In the genomic region with DNA sequence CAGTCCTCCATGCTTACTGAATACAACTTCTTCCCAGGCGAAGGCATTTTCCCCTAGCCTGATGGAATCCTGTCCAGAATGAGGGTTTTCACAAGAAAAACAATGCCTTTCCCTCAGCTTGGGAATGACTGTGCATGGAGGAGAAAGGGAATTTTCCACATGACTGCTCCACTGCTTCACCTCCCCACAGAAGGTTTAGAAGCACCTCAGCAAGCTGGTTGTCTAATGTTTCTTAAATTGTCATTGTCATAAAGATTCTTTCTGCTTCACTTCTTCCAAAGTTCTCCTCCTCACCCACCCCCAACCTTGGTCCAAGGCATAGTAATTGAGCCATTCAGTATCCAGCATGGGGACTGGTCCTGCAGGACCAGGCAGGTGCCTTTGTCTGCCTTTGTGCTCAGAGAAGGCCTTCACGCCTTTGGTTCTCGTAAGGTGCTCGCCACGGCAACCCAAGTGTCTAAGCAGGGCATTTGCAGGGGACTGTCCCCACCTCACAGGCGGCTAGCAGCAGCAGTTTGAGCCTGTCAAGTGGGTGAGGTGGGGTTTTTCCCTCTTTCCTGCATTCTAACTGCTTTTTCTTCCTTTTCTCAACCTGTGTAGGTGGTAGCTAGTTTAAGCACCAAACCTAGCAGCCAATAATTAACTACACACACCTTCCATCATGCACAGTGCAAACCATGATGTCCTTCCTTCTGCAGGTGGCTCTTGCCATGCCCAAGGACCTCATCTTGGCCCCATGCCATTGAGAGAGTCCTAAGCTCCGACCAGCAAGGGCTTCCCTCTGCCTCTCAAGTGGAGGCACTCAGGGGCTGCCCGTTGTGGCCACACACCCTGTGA, we compare ENCODE assay signal across 9 cellular contexts.
DNase-seq lines count a peak whose midpoint lies in the region; ATAC-seq lines count a peak whose summit lies in the region.
"Had no signal": no experiment of that assay in that cellular context is flagged by ENCODE, and none has a peak within 500 bp of the region (broad histone marks: within the 10 kb centered on the region; RNA-seq: fewer than 3 reads in every experiment).

No MANE protein-coding gene starts in this region.

- H3K4me1 Mint-ChIP-seq in activated CD4-positive, alpha-beta T cell treated with anti-CD3 and anti-CD28 coated beads, Interleukin-2, amount 10 ng/mL, durations not matched to agents 7 days and 5 days = peaks cover 10% of the 10 kb centered on the region
- H3K4me1 Mint-ChIP-seq in activated T-helper 1 cell treated with anti-CD3 and anti-CD28 coated beads, Interleukin-12 subunit alpha, Interleukin-12 subunit beta, Interleukin-2, Interleukin-4 antibody, amounts not matched to agents 30 ng/mL and 10 ng/mL and 1 ng/mL, durations not matched to agents 14 hours and 24 hours and 36 hours (ENCODE audit: low read depth) = peaks cover 41% of the 10 kb centered on the region

- H3K27ac ChIP-seq in substantia nigra (ENCODE audit: low read depth, low read length, poor library complexity, severe bottlenecking) = no peak overlapping the region
- H3K27ac ChIP-seq: thoracic aorta had no signal

- peaks cover 7% of the 10 kb centered on the region for H3K27me3 Mint-ChIP-seq in activated CD4-positive, alpha-beta T cell treated with anti-CD3 and anti-CD28 coated beads, Interleukin-2, amount 10 ng/mL, durations not matched to agents 7 days and 5 days
- H3K27me3 Mint-ChIP-seq in activated T-helper 1 cell treated with anti-CD3 and anti-CD28 coated beads, Interleukin-12 subunit alpha, Interleukin-12 subunit beta, Interleukin-2, Interleukin-4 antibody, amounts not matched to agents 30 ng/mL and 10 ng/mL and 1 ng/mL, durations not matched to agents 14 hours and 24 hours and 36 hours (ENCODE audit: insufficient read depth) = peaks cover 18% of the 10 kb centered on the region

- DNase-seq in activated CD4-positive, alpha-beta T cell treated with anti-CD3 and anti-CD28 coated beads for 24 hours (ENCODE audit: low read depth in 2 of 2) = peak; percentile 33 to 47
- DNase-seq in activated CD4-positive, alpha-beta T cell treated with anti-CD3 and anti-CD28 coated beads, Interleukin-2, amount 10 ng/mL, durations not matched to agents 7 days and 5 days = no peak
- DNase-seq in activated T-helper 1 cell treated with anti-CD3 and anti-CD28 coated beads, Interleukin-12 subunit alpha, Interleukin-12 subunit beta, Interleukin-2, Interleukin-4 antibody, amounts not matched to agents 30 ng/mL and 10 ng/mL and 1 ng/mL, durations not matched to agents 14 hours and 24 hours and 36 hours (ENCODE audit: low spot score) = no peak
- DNase-seq in stimulated activated CD8-positive, alpha-beta memory T cell treated with anti-CD3 and anti-CD28 coated beads, Interleukin-2, amount 100 ng/mL, for 48 hours (ENCODE audit: low read depth in 2 of 2) = peak; percentile 43 to 48
- no peak for DNase-seq in substantia nigra (lab: John Stamatoyannopoulos, UW)
- DNase-seq in NCI-H1436 treated with DMSO at 0.1 percent for 48 hours (lab: John Stamatoyannopoulos, UW) = no peak

- CTCF ChIA-PET in activated CD4-positive, alpha-beta T cell treated with anti-CD3 and anti-CD28 coated beads, Interleukin-2, amount 10 ng/mL, durations not matched to agents 7 days and 5 days (lab: Charles Lee) = interaction anchor here (1.2 to 2.8 kb wide), 2 partner anchors 11 to 130 kb away, joined by 3 to 9 read pairs; no protein-coding TSS in a partner anchor

- no peak overlapping the region for H3K27ac Mint-ChIP-seq in activated CD4-positive, alpha-beta T cell treated with anti-CD3 and anti-CD28 coated beads, Interleukin-2, amount 10 ng/mL, durations not matched to agents 7 days and 5 days
- H3K27ac Mint-ChIP-seq in activated T-helper 1 cell treated with anti-CD3 and anti-CD28 coated beads, Interleukin-12 subunit alpha, Interleukin-12 subunit beta, Interleukin-2, Interleukin-4 antibody, amounts not matched to agents 30 ng/mL and 10 ng/mL and 1 ng/mL, durations not matched to agents 14 hours and 24 hours and 36 hours = peak overlapping the region; percentile 80

- H3K36me3 Mint-ChIP-seq in activated CD4-positive, alpha-beta T cell treated with anti-CD3 and anti-CD28 coated beads, Interleukin-2, amount 10 ng/mL, durations not matched to agents 7 days and 5 days (ENCODE audit: low read depth) = no peaks in the 10 kb centered on the region
- H3K36me3 Mint-ChIP-seq in activated T-helper 1 cell treated with anti-CD3 and anti-CD28 coated beads, Interleukin-12 subunit alpha, Interleukin-12 subunit beta, Interleukin-2, Interleukin-4 antibody, amounts not matched to agents 30 ng/mL and 10 ng/mL and 1 ng/mL, durations not matched to agents 14 hours and 24 hours and 36 hours (ENCODE audit: low read depth) = no peaks in the 10 kb centered on the region

- intact Hi-C loops in activated T-helper 1 cell treated with anti-CD3 and anti-CD28 coated beads, Interleukin-12 subunit alpha, Interleukin-12 subunit beta, Interleukin-2, Interleukin-4 antibody, amounts not matched to agents 30 ng/mL and 10 ng/mL and 1 ng/mL, durations not matched to agents 14 hours and 24 hours and 36 hours (cut with micrococcal nuclease) = loop anchor here (1.0 to 5.0 kb wide), 7 partner anchors 36 to 378 kb away; partner anchors contain the start of gene BUB1

- POLR2A ChIA-PET in activated CD4-positive, alpha-beta T cell treated with anti-CD3 and anti-CD28 coated beads, Interleukin-2, amount 10 ng/mL, durations not matched to agents 7 days and 5 days (lab: Charles Lee) = no interaction called here

- no peaks in the 10 kb centered on the region for H3K9me3 Mint-ChIP-seq in activated CD4-positive, alpha-beta T cell treated with anti-CD3 and anti-CD28 coated beads, Interleukin-2, amount 10 ng/mL, durations not matched to agents 7 days and 5 days
- peaks cover 4% of the 10 kb centered on the region for H3K9me3 Mint-ChIP-seq in activated T-helper 1 cell treated with anti-CD3 and anti-CD28 coated beads, Interleukin-12 subunit alpha, Interleukin-12 subunit beta, Interleukin-2, Interleukin-4 antibody, amounts not matched to agents 30 ng/mL and 10 ng/mL and 1 ng/mL, durations not matched to agents 14 hours and 24 hours and 36 hours

- ATAC-seq in HG02852 (IDR thresholded peaks at IDR 0.05; ENCODE audit: unreplicated experiment) (peak; percentile 74), esophagus mucosa (no peak)

- H3K4me3 Mint-ChIP-seq in activated CD4-positive, alpha-beta T cell treated with anti-CD3 and anti-CD28 coated beads, Interleukin-2, amount 10 ng/mL, durations not matched to agents 7 days and 5 days = no peak overlapping the region
- H3K4me3 Mint-ChIP-seq in activated T-helper 1 cell treated with anti-CD3 and anti-CD28 coated beads, Interleukin-12 subunit alpha, Interleukin-12 subunit beta, Interleukin-2, Interleukin-4 antibody, amounts not matched to agents 30 ng/mL and 10 ng/mL and 1 ng/mL, durations not matched to agents 14 hours and 24 hours and 36 hours = no peak overlapping the region

Comparison
In these comparisons a context has a peak if more than half of its experiments do, and no peak if none do; other contexts are left out.
1. DNase-seq: peak in activated CD4-positive, alpha-beta T cell treated with anti-CD3 and anti-CD28 coated beads for 24 hours (2 of 2) and stimulated activated CD8-positive, alpha-beta memory T cell treated with anti-CD3 and anti-CD28 coated beads, Interleukin-2, amount 100 ng/mL, for 48 hours (2 of 2); none in activated CD4-positive, alpha-beta T cell treated with anti-CD3 and anti-CD28 coated beads, Interleukin-2, amount 10 ng/mL, durations not matched to agents 7 days and 5 days (single experiment), activated T-helper 1 cell treated with anti-CD3 and anti-CD28 coated beads, Interleukin-12 subunit alpha, Interleukin-12 subunit beta, Interleukin-2, Interleukin-4 antibody, amounts not matched to agents 30 ng/mL and 10 ng/mL and 1 ng/mL, durations not matched to agents 14 hours and 24 hours and 36 hours (single experiment), substantia nigra (0 of 49) and NCI-H1436 treated with DMSO at 0.1 percent for 48 hours (single experiment).